ENCODE assay signal across 18 cellular contexts in the genomic region with DNA sequence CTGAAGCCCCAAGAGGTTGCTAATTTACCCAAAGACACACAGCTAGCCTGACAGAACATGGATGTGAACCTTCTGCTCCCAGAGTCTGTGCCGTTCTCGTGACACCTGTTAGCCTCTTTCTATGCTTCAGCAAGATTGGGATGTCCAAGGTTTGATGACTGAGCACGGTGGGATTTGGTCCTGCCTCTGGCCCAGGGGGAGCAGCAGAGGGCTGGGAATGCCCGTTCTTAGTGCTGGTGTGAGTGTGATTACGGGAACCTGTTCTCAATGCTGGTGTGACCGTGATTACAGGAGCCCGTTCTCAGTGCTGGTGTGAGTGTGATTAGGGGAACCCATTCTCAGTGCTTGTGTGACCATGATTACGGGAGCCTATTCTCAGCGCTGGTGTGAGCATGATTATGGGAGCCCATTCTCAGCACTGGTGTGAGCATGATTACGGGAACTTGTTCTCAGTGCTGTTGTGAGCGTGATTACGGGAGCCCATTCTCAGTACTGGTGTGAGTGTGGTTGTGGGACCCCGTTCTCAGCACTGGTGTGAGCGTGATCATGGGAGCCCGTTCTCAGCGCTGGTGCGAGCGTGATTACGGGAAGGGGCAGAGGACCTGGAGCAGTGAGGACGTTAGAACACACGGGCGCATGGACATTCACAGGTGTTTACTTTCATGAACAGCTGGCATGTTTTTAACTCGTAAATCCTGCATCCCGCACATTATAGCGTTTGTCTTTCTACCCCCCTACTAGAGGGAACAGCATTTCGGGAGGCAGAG.
DNase-seq lines count a peak whose midpoint lies in the region; ATAC-seq and TF ChIP-seq lines count a peak whose summit lies in the region.
"Had no signal": no experiment of that assay in that cellular context is flagged by ENCODE, and none has a peak within 500 bp of the region (broad histone marks: within the 10 kb centered on the region; RNA-seq: fewer than 3 reads in every experiment).

No MANE protein-coding gene starts in this region.

- CTCF ChIA-PET in HEK293 (lab: Yijun Ruan, JAX), result no interaction called here
- CTCF ChIA-PET in activated CD8-positive, alpha-beta memory T cell treated with anti-CD3 and anti-CD28 coated beads, Interleukin-2, amount 10 ng/mL, durations not matched to agents 7 days and 5 days (lab: Charles Lee), result no interaction called here

- peak; percentile 29 for DNase-seq in activated CD8-positive, alpha-beta memory T cell treated with anti-CD3 and anti-CD28 coated beads, Interleukin-2, amount 10 ng/mL, durations not matched to agents 7 days and 5 days
- DNase-seq in left colon (no peak), osteocyte (ENCODE audit: extremely low spot score, unreplicated experiment) (peak; percentile 73), NCI-H510A treated with DMSO at 0.1 percent for 48 hours (lab: John Stamatoyannopoulos, UW) (no peak), AG08395 (ENCODE audit: low spot score) (no peak)
- no peak for DNase-seq in activated T-cell treated with anti-CD3 and anti-CD28 coated beads, Interleukin-2, amount 50 U/mL, for 24 hours
- DNase-seq: GDM1; GOT3; IMR-90; Kasumi-1; NCI-H187 treated with DMSO at 0.1 percent for 48 hours; NK-92 treated with Interleukin-12 subunit alpha and Interleukin-12 subunit beta, amount 100 ng/mL, for 24 hours; OCI-M1; RPMI8226 had no signal

- no peak overlapping the region for H3K4me3 Mint-ChIP-seq in activated CD8-positive, alpha-beta memory T cell treated with anti-CD3 and anti-CD28 coated beads, Interleukin-2, amount 10 ng/mL, durations not matched to agents 7 days and 5 days
- H3K4me3 Mint-ChIP-seq in osteocyte (ENCODE audit: unreplicated experiment), result no peak overlapping the region
- H3K4me3 Mint-ChIP-seq in activated T-cell treated with anti-CD3 and anti-CD28 coated beads, Interleukin-2, amount 50 U/mL, for 24 hours, result no peak overlapping the region
- H3K4me3 Mint-ChIP-seq: CD8-positive, alpha-beta T cell had no signal

- H3K4me1 Mint-ChIP-seq in activated CD8-positive, alpha-beta memory T cell treated with anti-CD3 and anti-CD28 coated beads, Interleukin-2, amount 10 ng/mL, durations not matched to agents 7 days and 5 days, result no peaks in the 10 kb centered on the region
- no peaks in the 10 kb centered on the region for H3K4me1 Mint-ChIP-seq in osteocyte (ENCODE audit: unreplicated experiment)
- H3K4me1 Mint-ChIP-seq in activated T-cell treated with anti-CD3 and anti-CD28 coated beads, Interleukin-2, amount 50 U/mL, for 24 hours (ENCODE audit: low read depth), result no peaks in the 10 kb centered on the region

- POLR2A ChIA-PET in HEK293 (lab: Yijun Ruan, JAX), result interaction anchor here (0.7 kb wide), 1 partner anchor 67 kb away, joined by 3 read pairs; a partner anchor contains a TSS

- no peak for ATAC-seq in activated CD8-positive, alpha-beta memory T cell treated with anti-CD3 and anti-CD28 coated beads, Interleukin-2, amount 10 ng/mL, durations not matched to agents 7 days and 5 days
- ATAC-seq in left colon, result peak; percentile 26
- no peak for ATAC-seq in HG03095 (IDR thresholded peaks at IDR 0.05; ENCODE audit: unreplicated experiment)
- ATAC-seq: CD8-positive, alpha-beta T cell had no signal

- H3K9me3 Mint-ChIP-seq in activated CD8-positive, alpha-beta memory T cell treated with anti-CD3 and anti-CD28 coated beads, Interleukin-2, amount 10 ng/mL, durations not matched to agents 7 days and 5 days (ENCODE audit: low read depth), result no peaks in the 10 kb centered on the region
- no peaks in the 10 kb centered on the region for H3K9me3 Mint-ChIP-seq in osteocyte (ENCODE audit: unreplicated experiment)
- H3K9me3 Mint-ChIP-seq in activated T-cell treated with anti-CD3 and anti-CD28 coated beads, Interleukin-2, amount 50 U/mL, for 24 hours, result no peaks in the 10 kb centered on the region
- H3K9me3 Mint-ChIP-seq: CD8-positive, alpha-beta T cell had no signal

- peaks cover 18% of the 10 kb centered on the region for H3K27me3 Mint-ChIP-seq in activated CD8-positive, alpha-beta memory T cell treated with anti-CD3 and anti-CD28 coated beads, Interleukin-2, amount 10 ng/mL, durations not matched to agents 7 days and 5 days
- peaks cover 4% of the 10 kb centered on the region for H3K27me3 Mint-ChIP-seq in osteocyte (ENCODE audit: unreplicated experiment)
- peaks cover 60% of the 10 kb centered on the region for H3K27me3 Mint-ChIP-seq in activated T-cell treated with anti-CD3 and anti-CD28 coated beads, Interleukin-2, amount 50 U/mL, for 24 hours

- H3K4me3 ChIP-seq in HEK293 (ENCODE audit: low read depth, low read length), result no peak overlapping the region
- H3K4me3 ChIP-seq: SJSA1 had no signal

- intact Hi-C loops in left colon (cut with DNase I, micrococcal nuclease), result no loop called here

- no peaks in the 10 kb centered on the region for H3K9me3 ChIP-seq in HEK293 (ENCODE audit: control insufficient read depth, insufficient read depth, low read depth, low read length)
- H3K9me3 ChIP-seq: SJSA1 had no signal

- no peak overlapping the region for H3K27ac Mint-ChIP-seq in activated CD8-positive, alpha-beta memory T cell treated with anti-CD3 and anti-CD28 coated beads, Interleukin-2, amount 10 ng/mL, durations not matched to agents 7 days and 5 days
- H3K27ac Mint-ChIP-seq in osteocyte (ENCODE audit: unreplicated experiment), result no peak overlapping the region
- H3K27ac Mint-ChIP-seq in activated T-cell treated with anti-CD3 and anti-CD28 coated beads, Interleukin-2, amount 50 U/mL, for 24 hours, result no peak overlapping the region
- H3K27ac Mint-ChIP-seq: CD8-positive, alpha-beta T cell had no signal

- H3K27ac ChIP-seq in HEK293 (ENCODE audit: extremely low read depth, low read depth, low read length), result no peak overlapping the region
- H3K27ac ChIP-seq: SJSA1 had no signal

- peaks cover 5% of the 10 kb centered on the region for H3K4me1 ChIP-seq in HEK293 (ENCODE audit: control insufficient read depth, insufficient read depth, low read length)

- no peaks in the 10 kb centered on the region for H3K36me3 Mint-ChIP-seq in activated CD8-positive, alpha-beta memory T cell treated with anti-CD3 and anti-CD28 coated beads, Interleukin-2, amount 10 ng/mL, durations not matched to agents 7 days and 5 days
- H3K36me3 Mint-ChIP-seq in osteocyte (ENCODE audit: unreplicated experiment), result no peaks in the 10 kb centered on the region
- no peaks in the 10 kb centered on the region for H3K36me3 Mint-ChIP-seq in activated T-cell treated with anti-CD3 and anti-CD28 coated beads, Interleukin-2, amount 50 U/mL, for 24 hours (ENCODE audit: low read depth)
- H3K36me3 Mint-ChIP-seq: CD8-positive, alpha-beta T cell had no signal

- H3K36me3 ChIP-seq in HEK293 (ENCODE audit: control insufficient read depth in 2 of 2, insufficient read depth in 1 of 2, low read length in 2 of 2), result no peaks in the 10 kb centered on the region
- H3K36me3 ChIP-seq: SJSA1 had no signal

- TF ChIP-seq CTCF in HEK293 (tag by site-specific recombination; IDR thresholded peaks at IDR 0.05), result no peak
- TF ChIP-seq CTCF in osteocyte (IDR thresholded peaks at IDR 0.05), result no peak

TF ChIP-seq in HEK293, 187 proteins besides CTCF, POLR2A, EP300 and RAD21:
- TF ChIP-seq, protein P1, sequence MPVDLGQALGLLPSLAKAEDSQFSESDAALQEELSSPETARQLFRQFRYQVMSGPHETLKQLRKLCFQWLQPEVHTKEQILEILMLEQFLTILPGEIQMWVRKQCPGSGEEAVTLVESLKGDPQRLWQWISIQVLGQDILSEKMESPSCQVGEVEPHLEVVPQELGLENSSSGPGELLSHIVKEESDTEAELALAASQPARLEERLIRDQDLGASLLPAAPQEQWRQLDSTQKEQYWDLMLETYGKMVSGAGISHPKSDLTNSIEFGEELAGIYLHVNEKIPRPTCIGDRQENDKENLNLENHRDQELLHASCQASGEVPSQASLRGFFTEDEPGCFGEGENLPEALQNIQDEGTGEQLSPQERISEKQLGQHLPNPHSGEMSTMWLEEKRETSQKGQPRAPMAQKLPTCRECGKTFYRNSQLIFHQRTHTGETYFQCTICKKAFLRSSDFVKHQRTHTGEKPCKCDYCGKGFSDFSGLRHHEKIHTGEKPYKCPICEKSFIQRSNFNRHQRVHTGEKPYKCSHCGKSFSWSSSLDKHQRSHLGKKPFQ (tag by site-specific recombination; IDR thresholded peaks at IDR 0.05), result peak; percentile 80
- TF ChIP-seq ZNF623 (tag by site-specific recombination; IDR thresholded peaks at IDR 0.05), result no peak
TF ChIP-seq in HEK293: peak in this region for 1.

Comparison
In these comparisons a context has a peak if more than half of its experiments do, and no peak if none do; other contexts are left out.
1. DNase-seq: peak in activated CD8-positive, alpha-beta memory T cell treated with anti-CD3 and anti-CD28 coated beads, Interleukin-2, amount 10 ng/mL, durations not matched to agents 7 days and 5 days (single experiment) and osteocyte (single experiment); none in left colon (0 of 2), NCI-H510A treated with DMSO at 0.1 percent for 48 hours (single experiment), AG08395 (single experiment) and activated T-cell treated with anti-CD3 and anti-CD28 coated beads, Interleukin-2, amount 50 U/mL, for 24 hours (single experiment).